32 cellular contexts compared by ENCODE assay signal in genomic region chr12:79434561-79434960, GRCh38.
"Had no signal": no experiment of that assay in that cellular context is flagged by ENCODE, and none has a peak within 500 bp of the region (broad histone marks: within the 10 kb centered on the region; RNA-seq: fewer than 3 reads in every experiment).

No MANE protein-coding gene starts in this region.

- H3K4me3 ChIP-seq: adrenal gland, ascending aorta, body of pancreas, cardiac muscle cell had no signal

- ATAC-seq: activated naive CD4-positive, alpha-beta T cell treated with anti-CD3 and anti-CD28 coated beads, Interleukin-2, amount 50 U/mL, for 72 hours; activated naive CD8-positive, alpha-beta T cell treated with anti-CD3 and anti-CD28 coated beads, Interleukin-2, amount 50 U/mL, for 24 hours; activated T-cell treated with anti-CD3 and anti-CD28 coated beads, Interleukin-2, amount 50 U/mL, for 4 hours; activated T-cell treated with anti-CD3 and anti-CD28 coated beads, Interleukin-2, amount 50 U/mL, for 72 hours; activated T-helper 17 cell treated with anti-CD3 and anti-CD28 coated beads, Interleukin-2, amount 50 U/mL, for 72 hours; body of pancreas had no signal

- H3K4me1 ChIP-seq: ascending aorta, body of pancreas had no signal

- H3K27me3 ChIP-seq: adrenal gland, ascending aorta, body of pancreas, brain microvascular endothelial cell, cardiac muscle cell had no signal

- H3K9me3 ChIP-seq: adrenal gland, ascending aorta, body of pancreas had no signal

- H3K36me3 ChIP-seq: adrenal gland, ascending aorta, brain microvascular endothelial cell, cardiac muscle cell had no signal

- FAIRE-seq: astrocyte had no signal

- DNase-seq: activated effector memory CD4-positive, alpha-beta T cell treated with anti-CD3 and anti-CD28 coated beads, Interleukin-2, amount 50 U/mL, for 16 hours; activated effector memory CD4-positive, alpha-beta T cell treated with Interleukin-2 at 50 U/mL for 16 hours; activated gamma-delta T cell; activated gamma-delta T cell treated with Interleukin-2 at 50 U/mL for 16 hours; activated naive CD4-positive, alpha-beta T cell; activated naive CD4-positive, alpha-beta T cell treated with anti-CD3 and anti-CD28 coated beads for 36 hours; activated naive CD4-positive, alpha-beta T cell treated with anti-CD3 and anti-CD28 coated beads, Interleukin-2, amount 10 ng/mL, durations not matched to agents 7 days and 5 days; activated naive CD4-positive, alpha-beta T cell treated with anti-CD3 and anti-CD28 coated beads, Interleukin-2, amount 50 U/mL, for 16 hours; activated naive CD4-positive, alpha-beta T cell treated with Interleukin-2 at 50 U/mL for 16 hours; activated naive CD8-positive, alpha-beta T cell treated with anti-CD3 and anti-CD28 coated beads for 36 hours; activated naive CD8-positive, alpha-beta T cell treated with anti-CD3 and anti-CD28 coated beads, Interleukin-2, amount 10 ng/mL, durations not matched to agents 7 days and 5 days; activated naive CD8-positive, alpha-beta T cell treated with anti-CD3 and anti-CD28 coated beads, Interleukin-2, amount 50 U/mL, for 24 hours; activated T-cell treated with anti-CD3 and anti-CD28 coated beads for 4 hours; activated T-cell treated with anti-CD3 and anti-CD28 coated beads, Interleukin-2, amount 50 U/mL, for 24 hours; activated T-cell treated with anti-CD3 and anti-CD28 coated beads, Interleukin-2, amount 50 U/mL, for 4 hours; activated T-cell treated with anti-CD3 and anti-CD28 coated beads, Interleukin-2, amount 50 U/mL, for 48 hours; activated T-cell treated with anti-CD3 and anti-CD28 coated beads, Interleukin-2, amount 50 U/mL, for 72 hours; adrenal gland; amniotic stem cell; amygdala; anterior cingulate cortex; aorta; body of pancreas; brain microvascular endothelial cell; caudate nucleus; central memory CD4-positive, alpha-beta T cell; cerebellar nuclear complex had no signal

- H3K27ac ChIP-seq: adrenal gland, ascending aorta, body of pancreas, brain microvascular endothelial cell, cardiac muscle cell had no signal
